Comparison of ENCODE assay signal across 33 cellular contexts in genomic region chr6:122202576-122203137, GRCh38.
DNase-seq lines count a peak whose midpoint lies in the region; ATAC-seq, FAIRE-seq and TF ChIP-seq lines count a peak whose summit lies in the region.
"Had no signal": no experiment of that assay in that cellular context is flagged by ENCODE, and none has a peak within 500 bp of the region (broad histone marks: within the 10 kb centered on the region; RNA-seq: fewer than 3 reads in every experiment).

No MANE protein-coding gene starts in this region.

- no peak overlapping the region for H2BK20ac ChIP-seq in H1 (ENCODE audit: low read length)

- H3K18ac ChIP-seq in H1 (ENCODE audit: extremely low read depth, low read length) (no peak overlapping the region), trophoblast cell (ENCODE audit: low read length) (no peak overlapping the region)

- H3K9me3 ChIP-seq in H1 (ENCODE audit: insufficient read depth in 2 of 2, low read depth in 1 of 2, low read length in 1 of 2) (no peaks in the 10 kb centered on the region), trophoblast cell (ENCODE audit: insufficient read depth, low read depth, low read length) (no peaks in the 10 kb centered on the region)
- H3K9me3 ChIP-seq in CD8-positive, alpha-beta memory T cell (ENCODE audit: low read length) = no peaks in the 10 kb centered on the region
- H3K9me3 ChIP-seq: esophagus muscularis mucosa, neutrophil, sigmoid colon, SJSA1, tibial nerve had no signal

- H3K9me3 Mint-ChIP-seq in GM23338 = peaks cover 3% of the 10 kb centered on the region; the same call in 1 of the 3 replicates
- peaks cover 0 to 4% (median 2%) of the 10 kb centered on the region in 5 donors for H3K9me3 Mint-ChIP-seq in CD8-positive, alpha-beta memory T cell

- no peaks in the 10 kb centered on the region for H3K36me3 Mint-ChIP-seq in GM23338 (ENCODE audit: low read depth)
- no peaks in the 10 kb centered on the region for H3K36me3 Mint-ChIP-seq in CD8-positive, alpha-beta memory T cell
- H3K36me3 Mint-ChIP-seq: mesothelial cell of epicardium, naive B cell had no signal

- no peak overlapping the region for H3K56ac ChIP-seq in H1 (replicated peaks; ENCODE audit: insufficient read length, low read depth, low read length)

- no peaks in the 10 kb centered on the region for H3K9me2 ChIP-seq in GM23338 (ENCODE audit: insufficient read depth)

- H3K23ac ChIP-seq in H1 (ENCODE audit: insufficient read length) (no peak overlapping the region), trophoblast cell (ENCODE audit: low read length) (no peak overlapping the region)

- TF ChIP-seq RAD21 in H1 (IDR thresholded peaks at IDR 0.05 in 1 of 2, conservative IDR thresholded peaks at IDR 0.05 in 1 of 2; ENCODE audit: low read depth in 2 of 2, low read length in 2 of 2) = peak; percentile 21 to 43

- H4K20me1 ChIP-seq in GM23338 (replicated peaks; ENCODE audit: insufficient read depth) (no peaks in the 10 kb centered on the region), H1 (replicated peaks in 1 of 2; ENCODE audit: control insufficient read depth in 1 of 2, insufficient read depth in 2 of 2, low read length in 2 of 2) (peaks cover 0 to 1% of the 10 kb centered on the region in 2 experiments)

- H3K4ac ChIP-seq in H1 (replicated peaks; ENCODE audit: insufficient read length, low read depth, low read length) = no peak overlapping the region
- no peak overlapping the region for H3K4ac ChIP-seq in trophoblast cell (ENCODE audit: low read depth, low read length)

- H4K8ac ChIP-seq in H1 (ENCODE audit: extremely low read depth, insufficient read depth, low read length) = no peak overlapping the region
- no peak overlapping the region for H4K8ac ChIP-seq in trophoblast cell (ENCODE audit: low read depth, low read length)

- peak; percentile 13 for FAIRE-seq in H1 (lab: Jason Lieb, UNC)
- FAIRE-seq: GM18507 had no signal

- H3K36me3 ChIP-seq in GM23338 (ENCODE audit: insufficient read depth) (no peaks in the 10 kb centered on the region), H1 (ENCODE audit: control insufficient read depth in 2 of 4, insufficient read depth in 4 of 4, low read length in 3 of 4) (no peaks in the 10 kb centered on the region), trophoblast cell (ENCODE audit: control insufficient read depth in 1 of 2, insufficient read depth in 2 of 2, low read length in 2 of 2) (no peaks in the 10 kb centered on the region)
- no peaks in the 10 kb centered on the region for H3K36me3 ChIP-seq in CD8-positive, alpha-beta memory T cell (ENCODE audit: insufficient read depth, low read length)
- H3K36me3 ChIP-seq: esophagus muscularis mucosa, neutrophil, sigmoid colon, SJSA1, tibial nerve had no signal

- CTCF ChIA-PET in H1 (lab: Charles Lee; ENCODE audit: partially characterized antibody) = interaction anchor here (0.8 to 2.1 kb wide), 5 partner anchors 15 to 666 kb away, joined by 3 to 6 read pairs (median 3); no protein-coding TSS in a partner anchor
- CTCF ChIA-PET in CD8-positive, alpha-beta memory T cell (lab: Charles Lee) = no interaction called here

- TF ChIP-seq CTCF in GM23338 (conservative IDR thresholded peaks at IDR 0.05; ENCODE audit: low read depth in 2 of 2) (peak in 1 of 2 experiments; percentile 33; a peak in 3 of 4 replicates), H1 (IDR thresholded peaks at IDR 0.05; ENCODE audit: control extremely low read depth in 1 of 3, insufficient read depth in 1 of 3, low read depth in 1 of 3, low read length in 3 of 3) (peak in 1 of 3 experiments; percentile 52; a peak in 2 of 4 replicates)

- no peaks in the 10 kb centered on the region for H3K23me2 ChIP-seq in H1 (ENCODE audit: low read depth, low read length)

- ATAC-seq in GM23338 (peak; percentile 40; the same call in 2 of the 3 replicates), HG02759 (IDR thresholded peaks at IDR 0.05; ENCODE audit: unreplicated experiment) (no peak), HG02798 (IDR thresholded peaks at IDR 0.05; ENCODE audit: poor library complexity, unreplicated experiment) (no peak)
- ATAC-seq: activated naive CD8-positive, alpha-beta T cell treated with anti-CD3 and anti-CD28 coated beads, Interleukin-2, amount 50 U/mL, for 24 hours; activated T-cell treated with anti-CD3 and anti-CD28 coated beads, Interleukin-2, amount 50 U/mL, for 72 hours had no signal

- H3K27ac Mint-ChIP-seq in GM23338 = no peak overlapping the region
- H3K27ac Mint-ChIP-seq in CD8-positive, alpha-beta memory T cell = no peak overlapping the region
- H3K27ac Mint-ChIP-seq: activated naive CD8-positive, alpha-beta T cell treated with anti-CD3 and anti-CD28 coated beads, Interleukin-2, amount 50 U/mL, for 24 hours; activated T-cell treated with anti-CD3 and anti-CD28 coated beads, Interleukin-2, amount 50 U/mL, for 72 hours; dendritic cell treated with granulocyte-macrophage colony-stimulating factor and Interleukin-4, amounts not matched to agents 40 ng/mL and 50 ng/mL, for 4 days; mesothelial cell of epicardium; naive B cell; progenitor cell of endocrine pancreas had no signal

- no peaks in the 10 kb centered on the region for H3K4me1 ChIP-seq in GM23338 (ENCODE audit: insufficient read depth)
- no peaks in the 10 kb centered on the region for H3K4me1 ChIP-seq in H1 (replicated peaks in 1 of 4; ENCODE audit: control insufficient read depth in 3 of 4, insufficient read depth in 4 of 4, low read length in 3 of 4)
- H3K4me1 ChIP-seq in trophoblast cell (ENCODE audit: control insufficient read depth in 1 of 2, insufficient read depth in 2 of 2, low read length in 2 of 2) = no peaks in the 10 kb centered on the region
- no peaks in the 10 kb centered on the region for H3K4me1 ChIP-seq in CD8-positive, alpha-beta memory T cell (ENCODE audit: insufficient read depth, low read length)
- H3K4me1 ChIP-seq: sigmoid colon, SJSA1 had no signal

- no peaks in the 10 kb centered on the region for H3F3A ChIP-seq in GM23338 (replicated peaks; ENCODE audit: low read depth)

- peak; percentile 25 for DNase-seq in GM23338 (ENCODE audit: low spot score)
- DNase-seq in M059J (ENCODE audit: low read depth) = peak; percentile 2
- DNase-seq in H1 (ENCODE audit: low read depth in 1 of 2, low spot score in 2 of 2) = no peak
- DNase-seq in trophoblast cell = peak; percentile 27 to 77
- no peak for DNase-seq in CD8-positive, alpha-beta memory T cell
- no peak for DNase-seq in C1 segment of cervical spinal cord (lab: John Stamatoyannopoulos, UW)
- DNase-seq: activated CD4-positive, alpha-beta T cell treated with anti-CD3 and anti-CD28 coated beads, Interleukin-2, amount 50 U/mL, for 4 hours; activated CD4-positive, CD25-positive, alpha-beta regulatory T cell; activated naive CD8-positive, alpha-beta T cell treated with anti-CD3 and anti-CD28 coated beads, Interleukin-2, amount 50 U/mL, for 24 hours; activated T-cell treated with anti-CD3 and anti-CD28 coated beads, Interleukin-2, amount 50 U/mL, for 72 hours; central memory CD4-positive, alpha-beta T cell; DMS79 treated with DMSO at 0.1 percent for 48 hours; foreskin fibroblast; naive B cell; NCI-H146; NCI-H2107; NCI-H446 treated with DMSO at 0.1 percent for 48 hours; NCI-H774; RPMI8226; sigmoid colon; stimulated activated CD4-positive, alpha-beta T cell treated with anti-CD3 and anti-CD28 coated beads, Interleukin-4, amount 100 ng/mL, for 1 hour; T-helper 1 cell had no signal

- no peak overlapping the region for H2BK15ac ChIP-seq in H1 (ENCODE audit: low read length)

- H2BK12ac ChIP-seq in H1 (ENCODE audit: low read depth, low read length) (no peak overlapping the region), trophoblast cell (ENCODE audit: low read length) (no peak overlapping the region)

- no peak overlapping the region for H3K4me3 Mint-ChIP-seq in GM23338
- no peak overlapping the region for H3K4me3 Mint-ChIP-seq in CD8-positive, alpha-beta memory T cell
- H3K4me3 Mint-ChIP-seq: activated naive CD8-positive, alpha-beta T cell treated with anti-CD3 and anti-CD28 coated beads, Interleukin-2, amount 50 U/mL, for 24 hours; activated T-cell treated with anti-CD3 and anti-CD28 coated beads, Interleukin-2, amount 50 U/mL, for 72 hours; dendritic cell treated with granulocyte-macrophage colony-stimulating factor and Interleukin-4, amounts not matched to agents 40 ng/mL and 50 ng/mL, for 4 days; mesothelial cell of epicardium; naive B cell had no signal

- H3K14ac ChIP-seq in H1 (ENCODE audit: insufficient read length) = no peak overlapping the region
- no peak overlapping the region for H3K14ac ChIP-seq in trophoblast cell (ENCODE audit: low read length)

- H2AK5ac ChIP-seq in H1 (ENCODE audit: low read depth, low read length) = no peak overlapping the region
- H2AK5ac ChIP-seq in trophoblast cell (ENCODE audit: low read length) = no peak overlapping the region

- POLR2A ChIA-PET in H1 (lab: Charles Lee; ENCODE audit: partially characterized antibody) = no interaction called here
- POLR2A ChIA-PET in CD8-positive, alpha-beta memory T cell (lab: Charles Lee) = no interaction called here

- no peaks in the 10 kb centered on the region for H3K4me1 Mint-ChIP-seq in GM23338
- no peaks in the 10 kb centered on the region for H3K4me1 Mint-ChIP-seq in CD8-positive, alpha-beta memory T cell
- H3K4me1 Mint-ChIP-seq: activated naive CD8-positive, alpha-beta T cell treated with anti-CD3 and anti-CD28 coated beads, Interleukin-2, amount 50 U/mL, for 24 hours; mesothelial cell of epicardium; naive B cell had no signal

- no peak overlapping the region for H3K4me2 ChIP-seq in GM23338
- no peak overlapping the region for H3K4me2 ChIP-seq in H1 (ENCODE audit: insufficient read depth in 1 of 2, low read depth in 2 of 2, low read length in 2 of 2)
- H3K4me2 ChIP-seq in trophoblast cell (ENCODE audit: low read length) = no peak overlapping the region

- H3K4me3 ChIP-seq in GM23338 (no peak overlapping the region), H1 (ENCODE audit: extremely low read depth in 1 of 4, insufficient read depth in 2 of 4, low read depth in 3 of 4, low read length in 4 of 4) (no peak overlapping the region), trophoblast cell (ENCODE audit: low read depth, low read length) (no peak overlapping the region)
- H3K4me3 ChIP-seq in CD8-positive, alpha-beta memory T cell (ENCODE audit: low read length) = no peak overlapping the region
- H3K4me3 ChIP-seq: esophagus muscularis mucosa, sigmoid colon, SJSA1, tibial nerve had no signal

- H3K79me1 ChIP-seq in H1 (ENCODE audit: low read depth, low read length) = no peaks in the 10 kb centered on the region
- no peaks in the 10 kb centered on the region for H3K79me1 ChIP-seq in trophoblast cell (ENCODE audit: low read length)

- no peak for TF ChIP-seq POLR2A in H1 (IDR thresholded peaks at IDR 0.05; ENCODE audit: control extremely low read depth in 1 of 2, low read depth in 2 of 2, low read length in 2 of 2)

- peaks cover 3% of the 10 kb centered on the region for H3K27me3 Mint-ChIP-seq in GM23338 (ENCODE audit: insufficient read depth, low read depth, poor library complexity)
- H3K27me3 Mint-ChIP-seq in CD8-positive, alpha-beta memory T cell = no peaks in the 10 kb centered on the region
- H3K27me3 Mint-ChIP-seq: dendritic cell treated with granulocyte-macrophage colony-stimulating factor and Interleukin-4, amounts not matched to agents 40 ng/mL and 50 ng/mL, for 4 days; naive B cell; progenitor cell of endocrine pancreas had no signal

- H2AFZ ChIP-seq in GM23338 (no peak overlapping the region), H1 (ENCODE audit: low read length) (peak overlapping the region; percentile 69; the same call in 1 of the 2 replicates), trophoblast cell (ENCODE audit: insufficient read depth, low read length, poor library complexity) (no peak overlapping the region)

- H4K91ac ChIP-seq in H1 (replicated peaks; ENCODE audit: insufficient read length, low read length) (no peak overlapping the region), trophoblast cell (ENCODE audit: low read depth, low read length) (no peak overlapping the region)

- H3K9ac ChIP-seq in H1 (replicated peaks in 1 of 4; ENCODE audit: extremely low read depth in 1 of 4, low read depth in 3 of 4, low read length in 3 of 4) (no peak overlapping the region), trophoblast cell (ENCODE audit: low read length) (no peak overlapping the region)

- no peaks in the 10 kb centered on the region for H3K27me3 ChIP-seq in GM23338 (ENCODE audit: insufficient read depth)
- H3K27me3 ChIP-seq in H1 (replicated peaks in 1 of 4; ENCODE audit: control insufficient read depth in 3 of 4, extremely low read depth in 1 of 4, insufficient read depth in 3 of 4, low read length in 3 of 4) = no peaks in the 10 kb centered on the region
- H3K27me3 ChIP-seq in trophoblast cell (ENCODE audit: insufficient read depth, low read length) = no peaks in the 10 kb centered on the region
- H3K27me3 ChIP-seq in CD8-positive, alpha-beta memory T cell (ENCODE audit: insufficient read depth, low read length, poor library complexity, severe bottlenecking) = no peaks in the 10 kb centered on the region
- H3K27me3 ChIP-seq: esophagus muscularis mucosa, neutrophil, sigmoid colon, SJSA1, tibial nerve had no signal

- H2BK120ac ChIP-seq in H1 (replicated peaks; ENCODE audit: low read depth, low read length) (no peak overlapping the region), trophoblast cell (ENCODE audit: insufficient read depth, low read length, poor library complexity) (no peak overlapping the region)

- WGBS in H1 (ENCODE audit: extremely low coverage in 1 of 2, insufficient coverage in 1 of 2, insufficient read length in 1 of 2, insufficient replicate concordance in 2 of 2, low coverage in 1 of 2, low lambda C conversion rate in 2 of 2, missing lambda C conversion rate in 1 of 2), 2 experiments = 75% methylated on average over 8 of the region's 8 CpGs; no CpG with 5 or more reads in 1 of the 2 experiments
- no CpG with 5 or more reads among the region's 8 CpGs for WGBS in trophoblast cell (ENCODE audit: extremely low coverage, insufficient coverage, insufficient read length)

- H4K5ac ChIP-seq in H1 (ENCODE audit: insufficient read length, low read depth, low read length) = no peak overlapping the region

- H2BK5ac ChIP-seq in H1 (ENCODE audit: low read depth, low read length) (no peak overlapping the region), trophoblast cell (ENCODE audit: low read depth, low read length, poor library complexity) (no peak overlapping the region)

- H3K27ac ChIP-seq in GM23338 (ENCODE audit: low read depth) (no peak overlapping the region), H1 (ENCODE audit: low read depth, low read length) (no peak overlapping the region), trophoblast cell (ENCODE audit: low read depth, low read length) (no peak overlapping the region)
- H3K27ac ChIP-seq in CD8-positive, alpha-beta memory T cell (ENCODE audit: low read depth, low read length) = no peak overlapping the region
- H3K27ac ChIP-seq: C4-2B, esophagus muscularis mucosa, neutrophil, sigmoid colon, SJSA1, tibial nerve had no signal

- no peak overlapping the region for H4K12ac ChIP-seq in trophoblast cell (ENCODE audit: low read depth, low read length)

- TF ChIP-seq EP300 in H1 (IDR thresholded peaks at IDR 0.05; ENCODE audit: borderline replicate concordance in 1 of 2, low read depth in 2 of 2, low read length in 2 of 2) = no peak

- no peaks in the 10 kb centered on the region for H3K79me2 ChIP-seq in GM23338 (replicated peaks; ENCODE audit: insufficient read depth)
- no peaks in the 10 kb centered on the region for H3K79me2 ChIP-seq in H1 (ENCODE audit: control insufficient read depth in 1 of 2, insufficient read depth in 2 of 2, low read length in 2 of 2)
- H3K79me2 ChIP-seq in trophoblast cell (ENCODE audit: control insufficient read depth, insufficient read depth, low read length, poor library complexity) = no peaks in the 10 kb centered on the region

Comparison
In these comparisons a context has a peak if more than half of its experiments do, and no peak if none do; other contexts are left out.
1. DNase-seq: peak in GM23338 (single experiment), M059J (single experiment) and trophoblast cell (2 of 2); none in H1 (0 of 2), CD8-positive, alpha-beta memory T cell (0 of 5) and C1 segment of cervical spinal cord (0 of 14).